ENCODE assay signal across 9 cellular contexts in genomic region chr17:38742431-38743308, GRCh38. TPM values are rescaled to one million over a fixed set of nuclear protein-coding genes. Genes with fewer than 3 reads are reported as not detected.
A peak's percentile ranks its signal among the peaks of the same experiment; 100 is the strongest.
DNase-seq lines count a peak whose midpoint lies in the region; ATAC-seq, FAIRE-seq and TF ChIP-seq lines count a peak whose summit lies in the region.
"Had no signal": no experiment of that assay in that cellular context is flagged by ENCODE, and none has a peak within 500 bp of the region (broad histone marks: within the 10 kb centered on the region; RNA-seq: fewer than 3 reads in every experiment).

No MANE protein-coding gene starts in this region.

- no peaks in the 10 kb centered on the region for H3K36me3 ChIP-seq in small intestine (ENCODE audit: control insufficient read depth in 2 of 2, insufficient read depth in 2 of 2, low read length in 2 of 2)

- no peaks in the 10 kb centered on the region for H3K36me3 Mint-ChIP-seq in activated CD4-positive, alpha-beta T cell treated with anti-CD3 and anti-CD28 coated beads for 36 hours (ENCODE audit: low read depth)
- H3K36me3 Mint-ChIP-seq: naive thymus-derived CD8-positive, alpha-beta T cell had no signal

- DNase-seq in activated CD4-positive, alpha-beta T cell treated with anti-CD3 and anti-CD28 coated beads for 36 hours, result no peak
- DNase-seq in activated CD4-positive, alpha-beta T cell treated with anti-CD3 and anti-CD28 coated beads, Interleukin-2, amount 50 U/mL, for 48 hours, result no peak
- DNase-seq in glomerular endothelial cell (ENCODE audit: extremely low read depth, low read depth, low spot score) (peak; percentile 75), small intestine (peak; percentile 87)

- H3K27me3 Mint-ChIP-seq in activated CD4-positive, alpha-beta T cell treated with anti-CD3 and anti-CD28 coated beads for 36 hours, result peaks cover 13% of the 10 kb centered on the region

- CTCF ChIA-PET in activated CD4-positive, alpha-beta T cell treated with anti-CD3 and anti-CD28 coated beads for 36 hours (lab: Charles Lee), result no interaction called here

- 16 to 37% (median 27%) methylated on average over 21 to 22 of the region's 22 CpGs for WGBS in small intestine, 3 donors

- peaks cover 9% of the 10 kb centered on the region for H3K4me1 Mint-ChIP-seq in activated CD4-positive, alpha-beta T cell treated with anti-CD3 and anti-CD28 coated beads for 36 hours

- peaks cover 0 to 6% of the 10 kb centered on the region in 2 donors for H3K4me1 ChIP-seq in small intestine (ENCODE audit: control insufficient read depth in 2 of 2, insufficient read depth in 1 of 2, low read depth in 1 of 2, low read length in 1 of 2)

- no peak overlapping the region for H3K27ac Mint-ChIP-seq in activated CD4-positive, alpha-beta T cell treated with anti-CD3 and anti-CD28 coated beads for 36 hours
- H3K27ac Mint-ChIP-seq: naive thymus-derived CD8-positive, alpha-beta T cell had no signal

- H3K4me3 Mint-ChIP-seq in activated CD4-positive, alpha-beta T cell treated with anti-CD3 and anti-CD28 coated beads for 36 hours, result no peak overlapping the region
- H3K4me3 Mint-ChIP-seq: naive thymus-derived CD8-positive, alpha-beta T cell had no signal

- no peaks in the 10 kb centered on the region for H3K9me3 Mint-ChIP-seq in activated CD4-positive, alpha-beta T cell treated with anti-CD3 and anti-CD28 coated beads for 36 hours (ENCODE audit: low read depth)
- H3K9me3 Mint-ChIP-seq: naive thymus-derived CD8-positive, alpha-beta T cell had no signal

- no peaks in the 10 kb centered on the region for H3K9me3 ChIP-seq in small intestine (ENCODE audit: control insufficient read depth, low read depth)

- no peak for FAIRE-seq in small intestine (lab: Jason Lieb, UNC)

- ATAC-seq in activated CD4-positive, alpha-beta T cell treated with anti-CD3 and anti-CD28 coated beads for 36 hours, result peak; percentile 73
- ATAC-seq in SK-N-SH treated with all-trans-retinoic acid at 6 μM for 48 hours (peak; percentile 77), HG03439 (IDR thresholded peaks at IDR 0.05; ENCODE audit: unreplicated experiment) (no peak), GM18909 (IDR thresholded peaks at IDR 0.05; ENCODE audit: poor library complexity, unreplicated experiment) (no peak), HG02870 (IDR thresholded peaks at IDR 0.05; ENCODE audit: unreplicated experiment) (no peak)

- peak overlapping the region in 1 of 2 donors; percentile 72 for H3K27ac ChIP-seq in small intestine (ENCODE audit: low read depth in 1 of 2, low read length in 1 of 2)

- intact Hi-C loops in activated CD4-positive, alpha-beta T cell treated with anti-CD3 and anti-CD28 coated beads for 36 hours (cut with DNase I, micrococcal nuclease), result no loop called here

- H3K4me3 ChIP-seq in small intestine (ENCODE audit: low read depth in 1 of 2, low read length in 2 of 2), result no peak overlapping the region

- H3K27me3 ChIP-seq in small intestine (ENCODE audit: control insufficient read depth in 2 of 2, insufficient read depth in 2 of 2, low read length in 2 of 2), result no peaks in the 10 kb centered on the region

- POLR2A ChIA-PET in activated CD4-positive, alpha-beta T cell treated with anti-CD3 and anti-CD28 coated beads for 36 hours (lab: Charles Lee), result no interaction called here

TF ChIP-seq in SK-N-SH treated with all-trans-retinoic acid at 6 μM for 48 hours, 23 proteins besides CTCF, POLR2A, EP300 and RAD21:
- TF ChIP-seq TSHZ2 (CRISPR knock-in tag; IDR thresholded peaks at IDR 0.05), result peak; percentile 36; the same call in 1 of the 2 replicates
- TF ChIP-seq TOX (CRISPR knock-in tag; IDR thresholded peaks at IDR 0.05; ENCODE audit: borderline replicate concordance), result no peak
- TF ChIP-seq TCF4 (CRISPR knock-in tag; IDR thresholded peaks at IDR 0.05; ENCODE audit: borderline replicate concordance), result peak; percentile 67
- TF ChIP-seq CREB5 (CRISPR knock-in tag; IDR thresholded peaks at IDR 0.05; ENCODE audit: low read depth), result no peak

RNA-seq across cellular contexts. Expression of gene PCGF2, which starts 5.5 kb away (rescaled TPM):
- total RNA-seq in activated CD4-positive, alpha-beta T cell treated with anti-CD3 and anti-CD28 coated beads for 36 hours, result 1 to 10 TPM; 1.6 to 1.7 TPM
- total RNA-seq in glomerular endothelial cell, result 15.8 and 24.1 TPM in 2 replicates
- 10 to 100 TPM in 2 of 3 donors, 1 to 10 TPM in 1; 7.6 to 30.2 (median 16.7) TPM for polyA plus RNA-seq in small intestine
- total RNA-seq: naive thymus-derived CD8-positive, alpha-beta T cell had no signal

RNA-seq across cellular contexts. Expression of gene PSMB3, which starts 9.9 kb away (rescaled TPM):
- total RNA-seq in activated CD4-positive, alpha-beta T cell treated with anti-CD3 and anti-CD28 coated beads for 36 hours, result 100 to 1,000 TPM; 337 to 396 TPM
- 207 TPM in 2 replicates for total RNA-seq in glomerular endothelial cell
- 100 to 1,000 TPM; 243 to 310 (median 253) TPM for polyA plus RNA-seq in small intestine

RNA-seq across cellular contexts. Expression of gene CISD3, which starts 12.5 kb away (rescaled TPM):
- 10 to 100 TPM; 49.4 to 58.6 TPM for total RNA-seq in activated CD4-positive, alpha-beta T cell treated with anti-CD3 and anti-CD28 coated beads for 36 hours
- total RNA-seq in glomerular endothelial cell, result 6.1 and 13.3 TPM in 2 replicates
- polyA plus RNA-seq in small intestine, result 100 to 1,000 TPM; 128 to 186 (median 135) TPM

RNA-seq across cellular contexts. Expression of gene MLLT6, which starts 37.6 kb away (rescaled TPM):
- total RNA-seq in activated CD4-positive, alpha-beta T cell treated with anti-CD3 and anti-CD28 coated beads for 36 hours, result 100 to 1,000 TPM; 168 to 174 TPM
- total RNA-seq in glomerular endothelial cell, result 31.7 and 45.8 TPM in 2 replicates
- 10 to 100 TPM; 19.5 to 48.2 (median 30.0) TPM for polyA plus RNA-seq in small intestine

RNA-seq across cellular contexts. Expression of gene PIP4K2B, which starts 56.7 kb away (rescaled TPM):
- 10 to 100 TPM; 36.3 to 41.6 TPM for total RNA-seq in activated CD4-positive, alpha-beta T cell treated with anti-CD3 and anti-CD28 coated beads for 36 hours
- 42.3 and 50.7 TPM in 2 replicates for total RNA-seq in glomerular endothelial cell
- polyA plus RNA-seq in small intestine, result 10 to 100 TPM in 1 of 3 donors, 1 to 10 TPM in 2; 4.9 to 19.6 (median 4.9) TPM

Comparison
In these comparisons a context has a peak if more than half of its experiments do, and no peak if none do; other contexts are left out.
1. ATAC-seq: peak in activated CD4-positive, alpha-beta T cell treated with anti-CD3 and anti-CD28 coated beads for 36 hours (single experiment) and SK-N-SH treated with all-trans-retinoic acid at 6 μM for 48 hours (single experiment); none in HG03439 (single experiment), GM18909 (single experiment) and HG02870 (single experiment).
2. DNase-seq: peak in glomerular endothelial cell (single experiment) and small intestine (single experiment); none in activated CD4-positive, alpha-beta T cell treated with anti-CD3 and anti-CD28 coated beads for 36 hours (single experiment) and activated CD4-positive, alpha-beta T cell treated with anti-CD3 and anti-CD28 coated beads, Interleukin-2, amount 50 U/mL, for 48 hours (0 of 2).